9 cellular contexts compared by ENCODE assay signal in genomic region chr7:118352854-118353453, GRCh38.
DNase-seq lines count a peak whose midpoint lies in the region; ATAC-seq and TF ChIP-seq lines count a peak whose summit lies in the region.
"Had no signal": no experiment of that assay in that cellular context is flagged by ENCODE, and none has a peak within 500 bp of the region (broad histone marks: within the 10 kb centered on the region; RNA-seq: fewer than 3 reads in every experiment).

No MANE protein-coding gene starts in this region.

- DNase-seq in AML-193 (lab: John Stamatoyannopoulos, UW): peak; percentile 70 to 74
- DNase-seq in NCI-H82 (lab: John Stamatoyannopoulos, UW): peak; percentile 74
- DNase-seq in epithelial cell of esophagus (ENCODE audit: low read depth): peak; percentile 66
- no peak for DNase-seq in foreskin fibroblast
- DNase-seq in occipital lobe (lab: John Stamatoyannopoulos, UW): no peak
- DNase-seq: activated B cell treated with CpG ODN at 0.5 μM for 24 hours had no signal

- ATAC-seq in HG02759 (IDR thresholded peaks at IDR 0.05; ENCODE audit: unreplicated experiment) (peak; percentile 60), HG03045 (IDR thresholded peaks at IDR 0.05; ENCODE audit: unreplicated experiment) (no peak), GM19395 (IDR thresholded peaks at IDR 0.05; ENCODE audit: unreplicated experiment) (no peak)

- TF ChIP-seq CTCF in epithelial cell of esophagus (IDR thresholded peaks at IDR 0.05; ENCODE audit: insufficient read depth, low read depth, low read length, missing control alignments) (peak; percentile 47), foreskin fibroblast (IDR thresholded peaks at IDR 0.05; ENCODE audit: low read depth, low read length) (no peak)

- H3K4me3 ChIP-seq in epithelial cell of esophagus (ENCODE audit: low read length) (no peak overlapping the region), foreskin fibroblast (ENCODE audit: low read depth in 1 of 2, low read length in 2 of 2) (no peak overlapping the region)

Comparison
In these comparisons a context has a peak if more than half of its experiments do, and no peak if none do; other contexts are left out.
1. DNase-seq: peak in AML-193 (2 of 2), NCI-H82 (single experiment) and epithelial cell of esophagus (single experiment); none in foreskin fibroblast (0 of 2) and occipital lobe (single experiment).